In genomic region chr12:42238240-42239140, GRCh38 we compare ENCODE assay signal across 8 cellular contexts. TPM values are rescaled to one million over a fixed set of nuclear protein-coding genes. Genes with fewer than 3 reads are reported as not detected.
DNase-seq lines count a peak whose midpoint lies in the region; ATAC-seq lines count a peak whose summit lies in the region.

A gene with protein sequence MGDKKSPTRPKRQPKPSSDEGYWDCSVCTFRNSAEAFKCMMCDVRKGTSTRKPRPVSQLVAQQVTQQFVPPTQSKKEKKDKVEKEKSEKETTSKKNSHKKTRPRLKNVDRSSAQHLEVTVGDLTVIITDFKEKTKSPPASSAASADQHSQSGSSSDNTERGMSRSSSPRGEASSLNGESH (minus strand): TSS chr12:42238248. CDS start chr12:42238180, 68 bp downstream.

- DNase-seq in CD4-positive, alpha-beta memory T cell, result peak; percentile 83 to 89 (median 85)
- peak; percentile 68 to 80 for DNase-seq in NOMO-1 (lab: John Stamatoyannopoulos, UW; ENCODE audit: unreplicated experiment in 2 of 2)
- peak; percentile 92 for DNase-seq in activated CD8-positive, alpha-beta memory T cell treated with anti-CD3 and anti-CD28 coated beads, Interleukin-2, amount 10 ng/mL, durations not matched to agents 7 days and 5 days
- DNase-seq in mesenteric fat pad (ENCODE audit: low spot score), result peak; percentile 97
- peak; percentile 65 for DNase-seq in stimulated activated CD8-positive, alpha-beta memory T cell treated with anti-CD3 and anti-CD28 coated beads, Interleukin-15, amount 100 ng/mL, for 1 hour (ENCODE audit: low read depth)

- peak within 1 kb of the TSS; percentile 81 for H3K9ac ChIP-seq in endocrine pancreas (ENCODE audit: control insufficient read depth, insufficient read depth, low read length)

- peaks cover 37% of the 10 kb centered on the region for H3K4me1 ChIP-seq in CD4-positive, alpha-beta memory T cell (ENCODE audit: insufficient read depth, low read length)
- peaks cover 8% of the 10 kb centered on the region for H3K4me1 ChIP-seq in endocrine pancreas (ENCODE audit: control insufficient read depth, insufficient read depth, low read length)

- no peaks in the 10 kb centered on the region for H3K27me3 Mint-ChIP-seq in CD4-positive, alpha-beta memory T cell
- no peaks in the 10 kb centered on the region for H3K27me3 Mint-ChIP-seq in activated CD8-positive, alpha-beta memory T cell treated with anti-CD3 and anti-CD28 coated beads, Interleukin-2, amount 10 ng/mL, durations not matched to agents 7 days and 5 days

- POLR2A ChIA-PET in CD4-positive, alpha-beta memory T cell (lab: Charles Lee; ENCODE audit: partially characterized antibody), result interaction anchor here (1.0 to 1.6 kb wide), 3 partner anchors 87 to 96 kb away, joined by 3 to 8 read pairs (median 4); partner anchors contain the start of gene GXYLT1

- H3K9me3 ChIP-seq in CD4-positive, alpha-beta memory T cell (ENCODE audit: control insufficient read depth in 1 of 2, low read length in 2 of 2), result no peaks in the 10 kb centered on the region
- no peaks in the 10 kb centered on the region for H3K9me3 ChIP-seq in endocrine pancreas (ENCODE audit: control insufficient read depth, low read length)

- H3K36me3 ChIP-seq in CD4-positive, alpha-beta memory T cell (ENCODE audit: insufficient read depth, low read length), result no peaks in the 10 kb centered on the region
- no peaks in the 10 kb centered on the region for H3K36me3 ChIP-seq in endocrine pancreas (ENCODE audit: control insufficient read depth, insufficient read depth, low read length)

- H3K4me1 Mint-ChIP-seq in CD4-positive, alpha-beta memory T cell, result peaks cover 18 to 55% (median 27%) of the 10 kb centered on the region in 4 donors
- peaks cover 40% of the 10 kb centered on the region for H3K4me1 Mint-ChIP-seq in activated CD8-positive, alpha-beta memory T cell treated with anti-CD3 and anti-CD28 coated beads, Interleukin-2, amount 10 ng/mL, durations not matched to agents 7 days and 5 days

- H3K4me3 ChIP-seq in CD4-positive, alpha-beta memory T cell (ENCODE audit: low read length in 2 of 2), result peak within 1 kb of the TSS; percentile 33 to 70
- H3K4me3 ChIP-seq in endocrine pancreas (ENCODE audit: control insufficient read depth, insufficient read depth, low read length), result peak within 1 kb of the TSS; percentile 93

- CTCF ChIA-PET in CD4-positive, alpha-beta memory T cell (lab: Charles Lee; ENCODE audit: partially characterized antibody), result no interaction called here
- CTCF ChIA-PET in activated CD8-positive, alpha-beta memory T cell treated with anti-CD3 and anti-CD28 coated beads, Interleukin-2, amount 10 ng/mL, durations not matched to agents 7 days and 5 days (lab: Charles Lee), result interaction anchor here (1.0 to 1.5 kb wide), 4 partner anchors 58 to 141 kb away, joined by 3 to 6 read pairs (median 3); no protein-coding TSS in a partner anchor

- H3K36me3 Mint-ChIP-seq in CD4-positive, alpha-beta memory T cell, result peaks cover 12 to 23% of the 10 kb centered on the region in 2 donors
- peaks cover 19% of the 10 kb centered on the region for H3K36me3 Mint-ChIP-seq in activated CD8-positive, alpha-beta memory T cell treated with anti-CD3 and anti-CD28 coated beads, Interleukin-2, amount 10 ng/mL, durations not matched to agents 7 days and 5 days

- intact Hi-C loops in CD4-positive, alpha-beta memory T cell (cut with micrococcal nuclease), result loop anchor here (1.0 to 10.0 kb wide), 3 partner anchors 88 to 1564 kb away; partner anchors contain the start of genes PPHLN1 and ZCRB1

- H3K4me3 Mint-ChIP-seq in CD4-positive, alpha-beta memory T cell, result peak within 1 kb of the TSS; percentile 91 to 94 (median 92)
- peak within 1 kb of the TSS; percentile 89 for H3K4me3 Mint-ChIP-seq in activated CD8-positive, alpha-beta memory T cell treated with anti-CD3 and anti-CD28 coated beads, Interleukin-2, amount 10 ng/mL, durations not matched to agents 7 days and 5 days

- ATAC-seq in GM19397 (IDR thresholded peaks at IDR 0.05; ENCODE audit: unreplicated experiment) (peak; percentile 84), HG03565 (IDR thresholded peaks at IDR 0.05; ENCODE audit: unreplicated experiment) (peak; percentile 61)
- peak; percentile 86 for ATAC-seq in activated CD8-positive, alpha-beta memory T cell treated with anti-CD3 and anti-CD28 coated beads, Interleukin-2, amount 10 ng/mL, durations not matched to agents 7 days and 5 days

- H3K27me3 ChIP-seq in CD4-positive, alpha-beta memory T cell (ENCODE audit: insufficient read depth, low read length), result no peaks in the 10 kb centered on the region
- H3K27me3 ChIP-seq in endocrine pancreas (ENCODE audit: control insufficient read depth, insufficient read depth, low read length), result no peaks in the 10 kb centered on the region

- H3K27ac ChIP-seq in CD4-positive, alpha-beta memory T cell (ENCODE audit: low read depth, low read length), result peak within 1 kb of the TSS; percentile 66

- H3K9me3 Mint-ChIP-seq in CD4-positive, alpha-beta memory T cell, result no peaks in the 10 kb centered on the region
- H3K9me3 Mint-ChIP-seq in activated CD8-positive, alpha-beta memory T cell treated with anti-CD3 and anti-CD28 coated beads, Interleukin-2, amount 10 ng/mL, durations not matched to agents 7 days and 5 days (ENCODE audit: low read depth), result no peaks in the 10 kb centered on the region

- H3K27ac Mint-ChIP-seq in CD4-positive, alpha-beta memory T cell, result peak within 1 kb of the TSS; percentile 90 to 96 (median 94)
- peak within 1 kb of the TSS; percentile 84 for H3K27ac Mint-ChIP-seq in activated CD8-positive, alpha-beta memory T cell treated with anti-CD3 and anti-CD28 coated beads, Interleukin-2, amount 10 ng/mL, durations not matched to agents 7 days and 5 days

RNA-seq across cellular contexts. Expression of the gene that starts here (rescaled TPM):
- 10 to 100 TPM; 40.0 to 40.7 TPM for total RNA-seq in CD4-positive, alpha-beta memory T cell
- polyA plus RNA-seq in CD4-positive, alpha-beta memory T cell, result 10 to 100 TPM in 1 of 2 donors, 1 to 10 TPM in 1; 7.2 to 18.7 TPM
- total RNA-seq in activated CD8-positive, alpha-beta memory T cell treated with anti-CD3 and anti-CD28 coated beads, Interleukin-2, amount 10 ng/mL, durations not matched to agents 7 days and 5 days, result 10 to 100 TPM; 39.7 to 42.5 TPM
- 39.8 TPM for total RNA-seq in mesenteric fat pad

Comparison
In these comparisons a context has a peak if more than half of its experiments do, and no peak if none do; other contexts are left out.
1. Peak in every context shown above with its lines: DNase-seq, ATAC-seq, H3K4me3 ChIP-seq and H3K27ac ChIP-seq.